Comparison of ENCODE assay signal across 8 cellular contexts in genomic region chr1:112509005-112509659, GRCh38. TPM values are rescaled to one million over a fixed set of nuclear protein-coding genes. Genes with fewer than 3 reads are reported as not detected.
DNase-seq lines count a peak whose midpoint lies in the region; ATAC-seq and TF ChIP-seq lines count a peak whose summit lies in the region.

No MANE protein-coding gene starts in this region.

- H3K4me3 ChIP-seq in RWPE2 (ENCODE audit: severe bottlenecking) (peak overlapping the region; percentile 52), mononuclear cell (ENCODE audit: low read length) (peak overlapping the region; percentile 31), uterus (peak overlapping the region; percentile 24 to 50)

- H3K9me3 ChIP-seq in RWPE2 (ENCODE audit: severe bottlenecking) (no peaks in the 10 kb centered on the region), mononuclear cell (ENCODE audit: low read depth, low read length) (no peaks in the 10 kb centered on the region), uterus (no peaks in the 10 kb centered on the region)

- no peaks in the 10 kb centered on the region for H3K4me1 ChIP-seq in RWPE2 (ENCODE audit: insufficient read depth, poor library complexity, severe bottlenecking)
- peaks cover 18% of the 10 kb centered on the region for H3K4me1 ChIP-seq in mononuclear cell (ENCODE audit: insufficient read depth, low read length)
- H3K4me1 ChIP-seq in uterus: no peaks in the 10 kb centered on the region

- H3K27ac ChIP-seq in RWPE2 (ENCODE audit: poor library complexity, severe bottlenecking): no peak overlapping the region
- H3K27ac ChIP-seq in uterus: no peak overlapping the region
- H3K27ac ChIP-seq in caudate nucleus (ENCODE audit: low read depth, low read length): no peak overlapping the region

- H3K36me3 ChIP-seq in RWPE2 (ENCODE audit: low read depth) (no peaks in the 10 kb centered on the region), uterus (no peaks in the 10 kb centered on the region)

- no peak for TF ChIP-seq POLR2A in uterus (IDR thresholded peaks at IDR 0.05)

- ATAC-seq in GM19023 (IDR thresholded peaks at IDR 0.05; ENCODE audit: unreplicated experiment): peak; percentile 29
- peak; percentile 17; the same call in 2 of the 3 replicates for ATAC-seq in RWPE2 (ENCODE audit: low read depth)
- ATAC-seq in GM18873 (IDR thresholded peaks at IDR 0.05; ENCODE audit: low FRiP score, unreplicated experiment): no peak
- ATAC-seq in HG03460 (IDR thresholded peaks at IDR 0.05; ENCODE audit: unreplicated experiment): no peak

- intact Hi-C loops in uterus (cut with DNase I; ENCODE audit: low total_unique reads): no loop called here

- DNase-seq in RWPE2 (ENCODE audit: low spot score) (no peak), dermis blood vessel endothelial cell (peak; percentile 33), uterus (no peak), caudate nucleus (lab: John Stamatoyannopoulos, UW) (no peak)

- H3K27me3 ChIP-seq in RWPE2 (ENCODE audit: insufficient read depth, poor library complexity, severe bottlenecking): no peaks in the 10 kb centered on the region
- H3K27me3 ChIP-seq in mononuclear cell (ENCODE audit: insufficient read depth, low read length): peaks cover 43% of the 10 kb centered on the region
- no peaks in the 10 kb centered on the region for H3K27me3 ChIP-seq in uterus

- no peak for TF ChIP-seq CTCF in RWPE2 (IDR thresholded peaks at IDR 0.05; ENCODE audit: poor library complexity, severe bottlenecking)
- no peak for TF ChIP-seq CTCF in uterus (IDR thresholded peaks at IDR 0.05)

RNA-seq across cellular contexts. Expression of gene WNT2B, which starts 0.4 kb away (rescaled TPM):
- total RNA-seq in dermis blood vessel endothelial cell (1.3 and 2.0 TPM in 2 replicates), mononuclear cell (0.31 TPM), uterus (10 to 100 TPM in 2 of 4 donors, 1 to 10 TPM in 1, under 1 TPM in 1; 0.59 to 45.3 (median 9.1) TPM)

Comparison
In these comparisons a context has a peak if more than half of its experiments do, and no peak if none do; other contexts are left out.
1. ATAC-seq: peak in GM19023 (single experiment) and RWPE2 (single experiment); none in GM18873 (single experiment) and HG03460 (single experiment).
2. Peak in every context shown above with its lines, with median percentiles within 50 percentile points of each other: H3K4me3 ChIP-seq.